1 cellular context compared by ENCODE assay signal in the genomic region with DNA sequence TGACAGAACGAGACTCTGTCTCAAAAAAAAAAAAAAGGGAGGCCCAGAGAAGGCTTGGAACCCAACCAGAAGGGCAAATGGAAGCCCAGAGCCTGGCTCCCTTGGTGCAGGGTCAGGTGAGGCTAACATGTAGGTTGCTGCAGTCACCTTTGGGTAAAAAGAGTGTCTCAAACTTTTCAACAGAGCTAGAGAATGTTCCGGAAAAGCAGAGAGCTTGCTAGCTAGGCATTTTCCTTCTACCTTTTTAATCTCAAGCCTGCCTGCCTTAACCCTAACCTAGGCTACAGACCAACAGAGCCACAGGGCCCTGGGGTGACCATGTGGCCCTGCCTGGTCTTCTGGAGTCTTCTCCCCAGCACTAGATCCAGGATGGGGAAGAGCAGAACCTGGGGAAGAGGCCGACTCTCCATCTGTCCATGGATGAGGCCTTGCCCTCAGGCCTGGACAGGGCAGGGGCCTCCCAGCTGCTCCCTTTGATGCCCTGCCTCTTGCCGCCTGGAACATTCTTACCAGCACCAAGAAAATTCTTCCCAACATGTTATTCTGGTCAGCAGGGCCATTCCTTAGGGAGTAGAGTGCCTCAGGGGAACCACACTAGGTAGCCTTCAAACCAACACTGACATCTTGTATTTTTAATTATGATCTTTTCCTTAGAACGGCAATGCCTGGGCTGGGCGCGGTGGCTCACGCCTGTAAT.
TF ChIP-seq lines count a peak whose summit lies in the region.

No MANE protein-coding gene starts in this region.

TF ChIP-seq in GM12878, 131 proteins besides CTCF, POLR2A, EP300 and RAD21:
- TF ChIP-seq POLR2AphosphoS2 (IDR thresholded peaks at IDR 0.05; ENCODE audit: low read depth, low read length) = no peak
- TF ChIP-seq, protein P1, sequence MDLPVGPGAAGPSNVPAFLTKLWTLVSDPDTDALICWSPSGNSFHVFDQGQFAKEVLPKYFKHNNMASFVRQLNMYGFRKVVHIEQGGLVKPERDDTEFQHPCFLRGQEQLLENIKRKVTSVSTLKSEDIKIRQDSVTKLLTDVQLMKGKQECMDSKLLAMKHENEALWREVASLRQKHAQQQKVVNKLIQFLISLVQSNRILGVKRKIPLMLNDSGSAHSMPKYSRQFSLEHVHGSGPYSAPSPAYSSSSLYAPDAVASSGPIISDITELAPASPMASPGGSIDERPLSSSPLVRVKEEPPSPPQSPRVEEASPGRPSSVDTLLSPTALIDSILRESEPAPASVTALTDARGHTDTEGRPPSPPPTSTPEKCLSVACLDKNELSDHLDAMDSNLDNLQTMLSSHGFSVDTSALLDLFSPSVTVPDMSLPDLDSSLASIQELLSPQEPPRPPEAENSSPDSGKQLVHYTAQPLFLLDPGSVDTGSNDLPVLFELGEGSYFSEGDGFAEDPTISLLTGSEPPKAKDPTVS (IDR thresholded peaks at IDR 0.05; ENCODE audit: low read depth, low read length) = 0 out of 2 replicates have a peak, but pooled peaks have one; percentile 60
- TF ChIP-seq MEF2B (IDR thresholded peaks at IDR 0.05; ENCODE audit: partially characterized antibody, poor library complexity, severe bottlenecking) = no peak
- no peak for TF ChIP-seq CBX5 (IDR thresholded peaks at IDR 0.05; ENCODE audit: low read depth)
- TF ChIP-seq EED (IDR thresholded peaks at IDR 0.05; ENCODE audit: low read depth) = no peak
- no peak for TF ChIP-seq ZZZ3 (IDR thresholded peaks at IDR 0.05; ENCODE audit: control insufficient read depth, insufficient read length, low read depth)
- no peak for TF ChIP-seq TCF12 (IDR thresholded peaks at IDR 0.05; ENCODE audit: low read depth, low read length)
